ENCODE assay signal across 13 cellular contexts in genomic region chr6:101083533-101084172, GRCh38.
A peak's percentile ranks its signal among the peaks of the same experiment; 100 is the strongest.
DNase-seq lines count a peak whose midpoint lies in the region; ATAC-seq and TF ChIP-seq lines count a peak whose summit lies in the region.
"Had no signal": no experiment of that assay in that cellular context is flagged by ENCODE, and none has a peak within 500 bp of the region (broad histone marks: within the 10 kb centered on the region; RNA-seq: fewer than 3 reads in every experiment).

No MANE protein-coding gene starts in this region.

- intact Hi-C loops in colonic mucosa (cut with DNase I) = no loop called here

- no peaks in the 10 kb centered on the region for H3K9me3 ChIP-seq in HUES48 (ENCODE audit: control insufficient read depth, insufficient read depth, low read length)
- no peaks in the 10 kb centered on the region for H3K9me3 ChIP-seq in colonic mucosa
- H3K9me3 ChIP-seq: left ventricle myocardium inferior, prostate gland, SJCRH30, upper lobe of right lung had no signal

- H3K9ac ChIP-seq in HUES48 (ENCODE audit: low read depth, low read length) (no peak overlapping the region), colonic mucosa (ENCODE audit: low read depth in 2 of 2, low read length in 2 of 2) (no peak overlapping the region)

- no peak overlapping the region for H3K4me3 ChIP-seq in HUES48 (ENCODE audit: low read depth, low read length)
- H3K4me3 ChIP-seq in kidney epithelial cell (ENCODE audit: low read depth, low read length) = no peak overlapping the region
- no peak overlapping the region for H3K4me3 ChIP-seq in colonic mucosa
- H3K4me3 ChIP-seq: left ventricle myocardium inferior, prostate gland, SJCRH30, upper lobe of right lung had no signal

- peak; percentile 5 for DNase-seq in AG08396 (ENCODE audit: low spot score)
- DNase-seq in astrocyte of the hippocampus (ENCODE audit: low read depth, low spot score) = peak; percentile 57
- DNase-seq in kidney epithelial cell (ENCODE audit: low read depth) = peak; percentile 28
- no peak for DNase-seq in putamen (ENCODE audit: low spot score)
- no peak for DNase-seq in colonic mucosa
- no peak for DNase-seq in globus pallidus (ENCODE audit: low spot score)
- DNase-seq: left ventricle myocardium inferior, NCI-H2029, upper lobe of right lung had no signal

- no peak for TF ChIP-seq CTCF in kidney epithelial cell (IDR thresholded peaks at IDR 0.05; ENCODE audit: insufficient read depth, low read length, poor library complexity, severe bottlenecking)
- TF ChIP-seq CTCF in colonic mucosa (IDR thresholded peaks at IDR 0.05) = no peak

- H3K27me3 ChIP-seq in HUES48 (ENCODE audit: control insufficient read depth, insufficient read depth, low read length) = no peaks in the 10 kb centered on the region
- H3K27me3 ChIP-seq in kidney epithelial cell (ENCODE audit: control insufficient read depth, insufficient read depth, low read length) = no peaks in the 10 kb centered on the region
- H3K27me3 ChIP-seq in colonic mucosa = no peaks in the 10 kb centered on the region
- H3K27me3 ChIP-seq: SJCRH30, upper lobe of right lung had no signal

- ATAC-seq in HG03039 (IDR thresholded peaks at IDR 0.05; ENCODE audit: unreplicated experiment) = no peak
- ATAC-seq: upper lobe of right lung had no signal

- H3K36me3 ChIP-seq in HUES48 (ENCODE audit: control insufficient read depth, insufficient read depth, low read length) (no peaks in the 10 kb centered on the region), kidney epithelial cell (ENCODE audit: control insufficient read depth, insufficient read depth, low read length) (no peaks in the 10 kb centered on the region), colonic mucosa (no peaks in the 10 kb centered on the region)
- H3K36me3 ChIP-seq: left ventricle myocardium inferior, prostate gland, SJCRH30, upper lobe of right lung had no signal

- H3K4me1 ChIP-seq in HUES48 (ENCODE audit: control insufficient read depth, insufficient read depth, low read length) = peaks cover 41% of the 10 kb centered on the region
- H3K4me1 ChIP-seq in colonic mucosa = no peaks in the 10 kb centered on the region
- H3K4me1 ChIP-seq: left ventricle myocardium inferior, prostate gland, upper lobe of right lung had no signal

- peak overlapping the region; percentile 94 for H3K27ac ChIP-seq in HUES48 (ENCODE audit: low read depth, low read length)
- no peak overlapping the region for H3K27ac ChIP-seq in colonic mucosa
- H3K27ac ChIP-seq: left ventricle myocardium inferior, prostate gland, SJCRH30, upper lobe of right lung had no signal

Comparison
In these comparisons a context has a peak if more than half of its experiments do, and no peak if none do; other contexts are left out.
1. DNase-seq: peak in AG08396 (single experiment), astrocyte of the hippocampus (single experiment) and kidney epithelial cell (single experiment); none in putamen (single experiment), colonic mucosa (single experiment) and globus pallidus (single experiment).